Comparison of ENCODE assay signal across 1 cellular context in genomic region chr1:79042539-79042938, GRCh38.
TF ChIP-seq lines count a peak whose summit lies in the region.

No MANE protein-coding gene starts in this region.

TF ChIP-seq in A549, 52 proteins besides CTCF, POLR2A, EP300 and RAD21:
- TF ChIP-seq, protein P1, sequence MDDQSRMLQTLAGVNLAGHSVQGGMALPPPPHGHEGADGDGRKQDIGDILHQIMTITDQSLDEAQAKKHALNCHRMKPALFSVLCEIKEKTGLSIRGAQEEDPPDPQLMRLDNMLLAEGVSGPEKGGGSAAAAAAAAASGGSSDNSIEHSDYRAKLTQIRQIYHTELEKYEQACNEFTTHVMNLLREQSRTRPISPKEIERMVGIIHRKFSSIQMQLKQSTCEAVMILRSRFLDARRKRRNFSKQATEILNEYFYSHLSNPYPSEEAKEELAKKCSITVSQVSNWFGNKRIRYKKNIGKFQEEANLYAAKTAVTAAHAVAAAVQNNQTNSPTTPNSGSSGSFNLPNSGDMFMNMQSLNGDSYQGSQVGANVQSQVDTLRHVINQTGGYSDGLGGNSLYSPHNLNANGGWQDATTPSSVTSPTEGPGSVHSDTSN (IDR thresholded peaks at IDR 0.05) = no peak
- TF ChIP-seq RFX5 (IDR thresholded peaks at IDR 0.05) (no peak), JUN (IDR thresholded peaks at IDR 0.05) (no peak), REST (IDR thresholded peaks at IDR 0.05) (no peak), PHF8 (IDR thresholded peaks at IDR 0.05; ENCODE audit: borderline replicate concordance, low read depth) (no peak), RARB (CRISPR knock-in tag; IDR thresholded peaks at IDR 0.05) (no peak), TP53 (CRISPR knock-in tag; IDR thresholded peaks at IDR 0.05) (no peak), BCL3 (IDR thresholded peaks at IDR 0.05) (no peak), USF2 (IDR thresholded peaks at IDR 0.05) (no peak), MAFK (IDR thresholded peaks at IDR 0.05; ENCODE audit: partially characterized antibody) (no peak), EHMT2 (IDR thresholded peaks at IDR 0.05; ENCODE audit: low read depth) (no peak), POLR2AphosphoS2 (conservative IDR thresholded peaks at IDR 0.05; ENCODE audit: low read length) (no peak), HOXB5 (CRISPR knock-in tag; IDR thresholded peaks at IDR 0.05) (no peak), FOSL2 (IDR thresholded peaks at IDR 0.05) (no peak), FOSL2 (CRISPR knock-in tag; IDR thresholded peaks at IDR 0.05) (no peak), ZFP36 (IDR thresholded peaks at IDR 0.05; ENCODE audit: borderline replicate concordance, partially characterized antibody) (no peak), ZNF302 (CRISPR knock-in tag; IDR thresholded peaks at IDR 0.05) (no peak), SMC3 (IDR thresholded peaks at IDR 0.05) (no peak)
